Comparison of ENCODE assay signal across 20 cellular contexts in genomic region chr18:35714539-35714938, GRCh38.
DNase-seq lines count a peak whose midpoint lies in the region; ATAC-seq, FAIRE-seq and TF ChIP-seq lines count a peak whose summit lies in the region.
"Had no signal": no experiment of that assay in that cellular context is flagged by ENCODE, and none has a peak within 500 bp of the region (broad histone marks: within the 10 kb centered on the region; RNA-seq: fewer than 3 reads in every experiment).

No MANE protein-coding gene starts in this region.

- TF ChIP-seq EP300 in K562 (IDR thresholded peaks at IDR 0.05; ENCODE audit: low read length) (no peak), sigmoid colon (IDR thresholded peaks at IDR 0.05) (no peak), tibial nerve (IDR thresholded peaks at IDR 0.05) (no peak)

- CTCF ChIA-PET in IMR-90 (lab: Yijun Ruan, JAX) (interaction anchor here (0.6 kb wide), 1 partner anchor 130 kb away, joined by 3 read pairs; no protein-coding TSS in a partner anchor), K562 (lab: Yijun Ruan, JAX; ENCODE audit: low intra/inter-chr PET ratio) (interaction anchor here (0.5 kb wide), 1 partner anchor 530 kb away, joined by 3 read pairs; no protein-coding TSS in a partner anchor), endothelial cell of umbilical vein (lab: Charles Lee) (interaction anchor here (1.7 kb wide), 1 partner anchor 11 kb away, joined by 7 read pairs; no protein-coding TSS in a partner anchor)

- TF ChIP-seq RAD21 in IMR-90 (IDR thresholded peaks at IDR 0.05; ENCODE audit: low read length) (no peak), K562 (CRISPR knock-in tag; conservative IDR thresholded peaks at IDR 0.05 in 1 of 2, IDR thresholded peaks at IDR 0.05 in 1 of 2) (no peak)

- H4K5ac ChIP-seq in IMR-90 (ENCODE audit: low read depth, low read length): no peak overlapping the region

- no peaks in the 10 kb centered on the region for H3K79me1 ChIP-seq in IMR-90 (ENCODE audit: low read depth in 1 of 2, low read length in 2 of 2)

- H3K4ac ChIP-seq in IMR-90 (ENCODE audit: low read depth, low read length): no peak overlapping the region

- ATAC-seq in IMR-90 (ENCODE audit: low read depth) (no peak), K562 (no peak)
- ATAC-seq: CD8-positive, alpha-beta T cell; GM23338 had no signal

- H2AK9ac ChIP-seq in IMR-90 (replicated peaks; ENCODE audit: low read depth, low read length, poor library complexity): no peak overlapping the region

- no peak overlapping the region for H3K14ac ChIP-seq in IMR-90 (replicated peaks; ENCODE audit: low read depth, low read length)

- FAIRE-seq in K562 (lab: Jason Lieb, UNC): no peak
- no peak for FAIRE-seq in endothelial cell of umbilical vein (lab: Jason Lieb, UNC)
- FAIRE-seq: G401.6, GM12892, GM19239, H54 had no signal

- POLR2A ChIA-PET in IMR-90 (lab: Charles Lee; ENCODE audit: unreplicated experiment) (no interaction called here), K562 (lab: Yijun Ruan, JAX) (interaction anchor here (0.7 to 1.0 kb wide), 2 partner anchors 15 to 174 kb away, joined by 3 to 4 read pairs; no protein-coding TSS in a partner anchor), endothelial cell of umbilical vein (lab: Charles Lee) (no interaction called here)

- H3K9ac ChIP-seq in IMR-90 (ENCODE audit: low read depth, low read length) (no peak overlapping the region), K562 (ENCODE audit: insufficient read depth in 1 of 2, low read depth in 2 of 2, low read length in 2 of 2) (no peak overlapping the region), endothelial cell of umbilical vein (replicated peaks; ENCODE audit: extremely low read depth, insufficient read depth, low read length) (no peak overlapping the region)
- H3K9ac ChIP-seq: BLaER1 had no signal

- H3K4me2 ChIP-seq in IMR-90 (ENCODE audit: low read depth, low read length): no peak overlapping the region
- H3K4me2 ChIP-seq in K562 (ENCODE audit: insufficient read depth, low read length): no peak overlapping the region
- no peak overlapping the region for H3K4me2 ChIP-seq in endothelial cell of umbilical vein (ENCODE audit: insufficient read depth, low read length)
- H3K4me2 ChIP-seq: BLaER1, GM23338 had no signal

- H4K8ac ChIP-seq in IMR-90 (ENCODE audit: low read depth in 2 of 2, low read length in 2 of 2): no peak overlapping the region

- H2AK5ac ChIP-seq in IMR-90 (ENCODE audit: low read depth, low read length): no peak overlapping the region

- no peak overlapping the region for H2BK120ac ChIP-seq in IMR-90 (ENCODE audit: low read depth, low read length)

- no peaks in the 10 kb centered on the region for H3K4me1 ChIP-seq in IMR-90 (ENCODE audit: control insufficient read depth, insufficient read depth, low read length)
- no peaks in the 10 kb centered on the region for H3K4me1 ChIP-seq in K562 (replicated peaks in 1 of 2; ENCODE audit: control insufficient read depth in 2 of 2, insufficient read depth in 2 of 2, low read length in 2 of 2)
- peaks cover 66% of the 10 kb centered on the region for H3K4me1 ChIP-seq in endothelial cell of umbilical vein (ENCODE audit: control insufficient read depth, extremely low read depth, insufficient read depth, low read length)
- no peaks in the 10 kb centered on the region for H3K4me1 ChIP-seq in sigmoid colon
- no peaks in the 10 kb centered on the region for H3K4me1 ChIP-seq in tibial nerve
- H3K4me1 ChIP-seq: BLaER1, Caco-2, HAP-1 had no signal

- TF ChIP-seq CTCF in IMR-90 (conservative IDR thresholded peaks at IDR 0.05; ENCODE audit: low read depth, low read length): no peak
- no peak for TF ChIP-seq CTCF in K562 (IDR thresholded peaks at IDR 0.05 in 2 of 3, conservative IDR thresholded peaks at IDR 0.05 in 1 of 3; ENCODE audit: insufficient read depth in 2 of 3, low read depth in 1 of 3, low read length in 3 of 3)
- no peak for TF ChIP-seq CTCF in endothelial cell of umbilical vein (IDR thresholded peaks at IDR 0.05; ENCODE audit: extremely low read depth in 1 of 2, insufficient read depth in 1 of 2, low read depth in 1 of 2, low read length in 2 of 2)
- TF ChIP-seq CTCF in GM13977 (IDR thresholded peaks at IDR 0.05; ENCODE audit: extremely low read depth, insufficient read depth, missing control alignments): no peak
- no peak for TF ChIP-seq CTCF in sigmoid colon (IDR thresholded peaks at IDR 0.05)
- no peak for TF ChIP-seq CTCF in tibial nerve (IDR thresholded peaks at IDR 0.05)

- no peak overlapping the region for H3K27ac ChIP-seq in IMR-90 (ENCODE audit: insufficient read depth, low read length)
- H3K27ac ChIP-seq in K562 (ENCODE audit: extremely low read depth, low read depth, low read length): no peak overlapping the region
- peak overlapping the region; percentile 82 for H3K27ac ChIP-seq in endothelial cell of umbilical vein (ENCODE audit: insufficient read depth, low read depth, low read length)
- no peak overlapping the region for H3K27ac ChIP-seq in sigmoid colon
- H3K27ac ChIP-seq in tibial nerve: no peak overlapping the region
- H3K27ac ChIP-seq: BLaER1, C4-2B had no signal

- no peak overlapping the region for H3K18ac ChIP-seq in IMR-90 (ENCODE audit: low read depth, low read length)

- TF ChIP-seq POLR2A in IMR-90 (IDR thresholded peaks at IDR 0.05; ENCODE audit: low read depth, low read length) (no peak), K562 (conservative IDR thresholded peaks at IDR 0.05) (no peak), endothelial cell of umbilical vein (IDR thresholded peaks at IDR 0.05; ENCODE audit: low read depth, low read length) (no peak), sigmoid colon (IDR thresholded peaks at IDR 0.05) (no peak), tibial nerve (IDR thresholded peaks at IDR 0.05) (no peak)

- H3K9me3 ChIP-seq in IMR-90 (ENCODE audit: control insufficient read depth, insufficient read depth, low read length): 0 out of 2 replicates have a peak, but pooled peaks cover 2% of the 10 kb centered on the region
- no peaks in the 10 kb centered on the region for H3K9me3 ChIP-seq in K562 (replicated peaks; ENCODE audit: control insufficient read depth, insufficient read depth, low read depth, low read length)
- no peaks in the 10 kb centered on the region for H3K9me3 ChIP-seq in endothelial cell of umbilical vein (replicated peaks; ENCODE audit: control insufficient read depth, insufficient read depth, low read length)
- H3K9me3 ChIP-seq in sigmoid colon: peaks cover 0 to 4% (median 0%) of the 10 kb centered on the region in 4 donors
- H3K9me3 ChIP-seq in tibial nerve: peaks cover 0 to 11% (median 0%) of the 10 kb centered on the region in 4 donors
- H3K9me3 ChIP-seq: Caco-2, HAP-1 had no signal

- H3K4me3 ChIP-seq in IMR-90 (ENCODE audit: insufficient read depth, low read depth, low read length) (no peak overlapping the region), K562 (no peak overlapping the region), endothelial cell of umbilical vein (replicated peaks in 1 of 3; ENCODE audit: insufficient read depth in 1 of 3, low read depth in 1 of 3, low read length in 3 of 3) (no peak overlapping the region), sigmoid colon (no peak overlapping the region), tibial nerve (no peak overlapping the region)
- H3K4me3 ChIP-seq: BLaER1, GM23338, HAP-1 had no signal

- H3K23ac ChIP-seq in IMR-90 (ENCODE audit: low read depth, low read length): no peak overlapping the region

- dilution Hi-C loops in IMR-90 (cut with HindIII; ENCODE audit: low sequenced_read_pairs, unreplicated experiment): no loop called here
- dilution Hi-C loops in endothelial cell of umbilical vein (cut with MboI; ENCODE audit: extremely low pct_ligation_motif_present, low sequenced_read_pairs): no loop called here

- DNase-seq in IMR-90 (no peak), K562 (ENCODE audit: extremely low read depth in 1 of 4, low spot score in 3 of 4) (no peak), endothelial cell of umbilical vein (ENCODE audit: low read depth, low spot score) (no peak), GM13977 (ENCODE audit: low spot score) (no peak), sigmoid colon (no peak), tibial nerve (ENCODE audit: low spot score in 2 of 2) (no peak)
- DNase-seq: Caco-2; CD4-positive, CD25-positive, alpha-beta regulatory T cell; CD8-positive, alpha-beta T cell; DMS153; DND-41; HFFc6 had no signal

- no peaks in the 10 kb centered on the region for H3K9me1 ChIP-seq in IMR-90 (ENCODE audit: insufficient read depth, low read length)
- no peaks in the 10 kb centered on the region for H3K9me1 ChIP-seq in K562 (ENCODE audit: control insufficient read depth, insufficient read depth, low read length)
- no peaks in the 10 kb centered on the region for H3K9me1 ChIP-seq in endothelial cell of umbilical vein (replicated peaks; ENCODE audit: control insufficient read depth, extremely low read depth, insufficient read depth, low read length)

- in situ Hi-C loops in IMR-90 (cut with MboI; ENCODE audit: low sequenced_read_pairs) (no loop called here), K562 (cut with MboI) (no loop called here), GM13977 (cut with MboI; ENCODE audit: low pct_unique_long_range_greater_than_20kb, low sequenced_read_pairs, unreplicated experiment) (no loop called here)

- H3K79me2 ChIP-seq in K562 (ENCODE audit: control insufficient read depth, insufficient read depth, low read length): no peaks in the 10 kb centered on the region
- peaks cover 2% of the 10 kb centered on the region for H3K79me2 ChIP-seq in endothelial cell of umbilical vein (ENCODE audit: control insufficient read depth, insufficient read depth, low read length)

- H2AFZ ChIP-seq in IMR-90 (replicated peaks; ENCODE audit: low read length, poor library complexity) (no peak overlapping the region), K562 (ENCODE audit: low read depth, low read length) (no peak overlapping the region), endothelial cell of umbilical vein (ENCODE audit: low read depth, low read length) (no peak overlapping the region)
- H2AFZ ChIP-seq: GM23338 had no signal

- H3K27me3 ChIP-seq in IMR-90 (ENCODE audit: control insufficient read depth, insufficient read depth, low read length) (no peaks in the 10 kb centered on the region), K562 (ENCODE audit: control insufficient read depth in 2 of 2, insufficient read depth in 2 of 2, low read length in 2 of 2) (no peaks in the 10 kb centered on the region), endothelial cell of umbilical vein (ENCODE audit: control insufficient read depth in 2 of 2, insufficient read depth in 2 of 2, low read length in 2 of 2) (no peaks in the 10 kb centered on the region), sigmoid colon (no peaks in the 10 kb centered on the region), tibial nerve (no peaks in the 10 kb centered on the region)
- H3K27me3 ChIP-seq: BLaER1 had no signal

- H3K56ac ChIP-seq in IMR-90 (ENCODE audit: extremely low read depth, insufficient read depth, low read length): no peak overlapping the region

- no peak overlapping the region for H2BK15ac ChIP-seq in IMR-90 (ENCODE audit: low read depth, low read length)

- no peak overlapping the region for H2BK5ac ChIP-seq in IMR-90 (ENCODE audit: low read depth, low read length, poor library complexity, severe bottlenecking)

- H4K91ac ChIP-seq in IMR-90 (ENCODE audit: insufficient read depth, low read depth, low read length): no peak overlapping the region

- 100% methylated on average over 1 of the region's 2 CpGs; no CpG with 5 or more reads in 1 of the 2 experiments for WGBS in IMR-90 (ENCODE audit: extremely low coverage in 2 of 2, insufficient read length in 1 of 2), 2 experiments
- 74% methylated on average over 2 of the region's 2 CpGs for WGBS in K562 (ENCODE audit: insufficient coverage, low coverage, missing lambda C conversion rate)
- WGBS in sigmoid colon, 2 donors: 97 to 99% methylated on average over 2 of the region's 2 CpGs
- 86 to 87% methylated on average over 2 of the region's 2 CpGs for WGBS in tibial nerve, 2 donors

- H3K36me3 ChIP-seq in IMR-90 (ENCODE audit: control insufficient read depth, insufficient read depth, low read length) (peaks cover under 1% of the 10 kb centered on the region; the same call in 1 of the 2 replicates), K562 (ENCODE audit: control insufficient read depth, insufficient read depth, low read length) (peaks cover 4% of the 10 kb centered on the region; the same call in 2 of the 3 replicates), endothelial cell of umbilical vein (ENCODE audit: control insufficient read depth in 2 of 2, extremely low read depth in 1 of 2, insufficient read depth in 2 of 2, low read length in 2 of 2) (peaks cover 0 to 9% of the 10 kb centered on the region in 2 experiments), sigmoid colon (peaks cover 0 to 23% (median 0%) of the 10 kb centered on the region in 4 donors), tibial nerve (peaks cover 0 to 31% (median 0%) of the 10 kb centered on the region in 3 donors)
- H3K36me3 ChIP-seq: HAP-1 had no signal

- H2BK20ac ChIP-seq in IMR-90 (ENCODE audit: low read depth, low read length): no peak overlapping the region

- intact Hi-C loops in IMR-90 (cut with micrococcal nuclease): no loop called here
- intact Hi-C loops in K562 (cut with micrococcal nuclease): no loop called here
- intact Hi-C loops in endothelial cell of umbilical vein (cut with micrococcal nuclease): loop anchor here (5.0 to 10.0 kb wide), 5 partner anchors 43 to 327 kb away; partner anchors contain the start of gene INO80C
- intact Hi-C loops in sigmoid colon (cut with DNase I): no loop called here

- H4K20me1 ChIP-seq in IMR-90 (ENCODE audit: insufficient read depth, low read length) (no peaks in the 10 kb centered on the region), K562 (replicated peaks; ENCODE audit: control insufficient read depth, insufficient read depth, low read length) (no peaks in the 10 kb centered on the region), endothelial cell of umbilical vein (replicated peaks; ENCODE audit: control insufficient read depth, extremely low read depth, insufficient read depth, low read length) (no peaks in the 10 kb centered on the region)
- H4K20me1 ChIP-seq: BLaER1 had no signal

- BruUV-seq in IMR-90 (replicated peaks; lab: Mats Ljungman, UMichigan): no TSS peak
- BruUV-seq in K562 (replicated peaks; lab: Mats Ljungman, UMichigan): no TSS peak
- no TSS peak for BruUV-seq in endothelial cell of umbilical vein (replicated peaks; lab: Mats Ljungman, UMichigan)
